10 cellular contexts compared by ENCODE assay signal in the genomic region with DNA sequence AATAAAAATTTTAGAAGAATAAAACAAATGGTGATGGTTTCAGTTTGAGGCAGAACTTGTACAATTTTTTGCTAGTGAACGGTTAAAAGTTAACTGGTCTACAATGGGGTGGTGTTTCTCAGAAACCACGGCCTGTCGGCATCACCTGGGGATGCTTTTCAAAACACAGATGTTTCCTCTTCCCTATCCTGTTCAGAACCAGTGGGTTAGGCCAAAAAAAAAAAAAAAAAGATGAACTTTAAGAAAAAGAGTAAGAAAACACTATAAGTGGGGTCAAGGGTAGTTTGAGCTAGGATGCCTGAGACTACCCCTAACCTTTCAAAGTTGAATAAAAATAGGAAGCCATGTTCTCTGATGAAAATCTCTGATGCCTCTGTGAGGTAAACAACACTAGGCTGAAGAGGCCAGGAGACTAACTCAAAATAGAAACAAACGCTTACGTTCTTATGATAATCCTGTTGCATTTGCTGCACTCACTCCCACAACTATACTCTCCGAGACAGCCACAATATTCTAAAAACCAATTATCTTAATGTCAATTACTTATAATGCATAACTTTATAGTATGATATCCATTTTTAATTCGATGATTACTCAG. TPM values are rescaled to one million over a fixed set of nuclear protein-coding genes. Genes with fewer than 3 reads are reported as not detected.
DNase-seq lines count a peak whose midpoint lies in the region; ATAC-seq and TF ChIP-seq lines count a peak whose summit lies in the region.
"Had no signal": no experiment of that assay in that cellular context is flagged by ENCODE, and none has a peak within 500 bp of the region (broad histone marks: within the 10 kb centered on the region; RNA-seq: fewer than 3 reads in every experiment).

No MANE protein-coding gene starts in this region.

- H3K27ac Mint-ChIP-seq in central memory CD8-positive, alpha-beta T cell (ENCODE audit: low read depth), result peak overlapping the region; percentile 85

- no peak for TF ChIP-seq CTCF in heart right ventricle (IDR thresholded peaks at IDR 0.05)

- H3K36me3 Mint-ChIP-seq in central memory CD8-positive, alpha-beta T cell (ENCODE audit: insufficient read depth), result peaks cover 25% of the 10 kb centered on the region

- ATAC-seq in heart right ventricle (peak in 4 of 8 donors; percentile 12 to 34 (median 16)), Right ventricle myocardium superior (ENCODE audit: poor library complexity) (no peak), GM19324 (IDR thresholded peaks at IDR 0.05; ENCODE audit: low FRiP score, unreplicated experiment) (no peak)
- no peak for ATAC-seq in central memory CD8-positive, alpha-beta T cell (replicated peaks; ENCODE audit: extremely low read depth, poor library complexity, severe bottlenecking)

- H3K27ac ChIP-seq in heart right ventricle (peak overlapping the region; percentile 51 to 100 (median 99)), thymus (ENCODE audit: low read depth) (peak overlapping the region; percentile 88)
- H3K27ac ChIP-seq: epithelial cell of prostate had no signal

- no peaks in the 10 kb centered on the region for H3K9me3 Mint-ChIP-seq in central memory CD8-positive, alpha-beta T cell

- peaks cover 63% of the 10 kb centered on the region for H3K4me1 Mint-ChIP-seq in central memory CD8-positive, alpha-beta T cell

- H3K4me3 ChIP-seq in heart right ventricle, result peak overlapping the region in 7 of 10 donors; percentile 4 to 94 (median 67)
- H3K4me3 ChIP-seq in thymus (ENCODE audit: low read length), result peak overlapping the region; percentile 38

- peak overlapping the region; percentile 50 for H3K4me3 Mint-ChIP-seq in central memory CD8-positive, alpha-beta T cell

- no peaks in the 10 kb centered on the region for H3K27me3 ChIP-seq in heart right ventricle
- H3K27me3 ChIP-seq in thymus (ENCODE audit: control insufficient read depth, insufficient read depth), result no peaks in the 10 kb centered on the region

- H3K36me3 ChIP-seq in heart right ventricle, result peaks cover 0 to 32% (median 3%) of the 10 kb centered on the region in 9 donors
- H3K36me3 ChIP-seq in thymus (ENCODE audit: control insufficient read depth, insufficient read depth), result no peaks in the 10 kb centered on the region

- no peaks in the 10 kb centered on the region for H3K27me3 Mint-ChIP-seq in central memory CD8-positive, alpha-beta T cell

- DNase-seq in heart right ventricle, result no peak
- no peak for DNase-seq in Right ventricle myocardium superior
- DNase-seq in NCI-H82 (lab: John Stamatoyannopoulos, UW), result peak; percentile 39
- no peak for DNase-seq in central memory CD8-positive, alpha-beta T cell (ENCODE audit: low spot score in 2 of 2)
- DNase-seq in dedifferentiated amniotic fluid mesenchymal stem cell (ENCODE audit: extremely low spot score), result no peak
- DNase-seq in D341Med (ENCODE audit: low spot score), result no peak
- DNase-seq: NCI-H526 treated with DMSO at 0.1 percent for 48 hours had no signal

- H3K9me3 ChIP-seq in heart right ventricle (no peaks in the 10 kb centered on the region), thymus (ENCODE audit: control insufficient read depth) (no peaks in the 10 kb centered on the region)

- intact Hi-C loops in heart right ventricle (cut with DNase I) (loop anchor here in 1 of 10 donors (2.0 kb wide), 1 partner anchor 22 kb away; the partner anchor contains the start of gene GTF3A), Right ventricle myocardium superior (cut with DNase I) (loop anchor here (10.0 kb wide), 1 partner anchor 182 kb away; no protein-coding TSS in a partner anchor)

- 31 to 34% methylated on average over 7 of the region's 7 CpGs for WGBS in heart right ventricle, 2 donors
- 12% methylated on average over 7 of the region's 7 CpGs for WGBS in thymus

- H3K4me1 ChIP-seq in heart right ventricle (peaks cover 0 to 68% (median 50%) of the 10 kb centered on the region in 9 donors), thymus (ENCODE audit: control insufficient read depth, insufficient read depth, low read length) (peaks cover 35% of the 10 kb centered on the region)

RNA-seq across cellular contexts. Expression of gene MTIF3, which starts 3.3 kb away (rescaled TPM):
- total RNA-seq in heart right ventricle (100 to 1,000 TPM; 103 to 207 (median 121) TPM), Right ventricle myocardium superior (189 TPM)
- polyA plus RNA-seq in heart right ventricle (100 to 1,000 TPM; 127 to 217 TPM), thymus (134 TPM)

RNA-seq across cellular contexts. Expression of gene GTF3A, which starts 22.7 kb away (rescaled TPM):
- total RNA-seq in heart right ventricle, result 100 to 1,000 TPM; 137 to 262 (median 160) TPM
- 100 to 1,000 TPM; 280 to 848 TPM for polyA plus RNA-seq in heart right ventricle
- 211 TPM for total RNA-seq in Right ventricle myocardium superior
- 293 TPM for polyA plus RNA-seq in thymus
